In genomic region chr17:21293846-21294240, GRCh38 we compare ENCODE assay signal across 21 cellular contexts.
"Had no signal": no experiment of that assay in that cellular context is flagged by ENCODE, and none has a peak within 500 bp of the region (broad histone marks: within the 10 kb centered on the region; RNA-seq: fewer than 3 reads in every experiment).

No MANE protein-coding gene starts in this region.

- H3K27ac Mint-ChIP-seq: activated CD8-positive, alpha-beta T cell treated with anti-CD3 and anti-CD28 coated beads, Interleukin-2, amount 10 ng/mL, durations not matched to agents 7 days and 5 days; dendritic cell treated with granulocyte-macrophage colony-stimulating factor and Interleukin-4, amounts not matched to agents 40 ng/mL and 50 ng/mL, for 4 days; mesothelial cell of epicardium; stimulated activated naive B cell treated with anti-CD40 and anti-IgM and Interleukin-4, amounts not matched to agents 10 μg/mL and 1 μg/mL and 100 μg/mL, for 72 hours; WTC11 had no signal

- H3K9me3 ChIP-seq: breast epithelium, pancreas, sigmoid colon, thoracic aorta, upper lobe of left lung had no signal

- H3K27me3 ChIP-seq: breast epithelium, hepatocyte, pancreas, sigmoid colon, upper lobe of left lung had no signal

- H3K36me3 ChIP-seq: breast epithelium had no signal

- H3K4me3 ChIP-seq: breast epithelium, hepatocyte, lung, pancreas, sigmoid colon, thoracic aorta, upper lobe of left lung had no signal

- H3K27ac ChIP-seq: hepatocyte, pancreas, thoracic aorta, upper lobe of left lung had no signal

- H3K4me3 Mint-ChIP-seq: activated CD8-positive, alpha-beta T cell treated with anti-CD3 and anti-CD28 coated beads, Interleukin-2, amount 10 ng/mL, durations not matched to agents 7 days and 5 days; dendritic cell treated with granulocyte-macrophage colony-stimulating factor and Interleukin-4, amounts not matched to agents 40 ng/mL and 50 ng/mL, for 4 days; mesothelial cell of epicardium; neural crest cell; stimulated activated naive B cell treated with anti-CD40 and anti-IgM and Interleukin-4, amounts not matched to agents 10 μg/mL and 1 μg/mL and 100 μg/mL, for 72 hours; WTC11 had no signal

- DNase-seq: activated CD4-positive, alpha-beta T cell treated with anti-CD3 and anti-CD28 coated beads for 48 hours; activated CD8-positive, alpha-beta T cell treated with anti-CD3 and anti-CD28 coated beads, Interleukin-2, amount 10 ng/mL, durations not matched to agents 7 days and 5 days; activated effector memory CD4-positive, alpha-beta T cell treated with anti-CD3 and anti-CD28 coated beads, Interleukin-2, amount 50 U/mL, for 16 hours; activated naive CD4-positive, alpha-beta T cell treated with anti-CD3 and anti-CD28 coated beads, Interleukin-2, amount 50 U/mL, for 16 hours; activated T-cell treated with anti-CD3 and anti-CD28 coated beads, Interleukin-2, amount 50 U/mL, for 48 hours; cerebellar nuclear complex; effector CD8-positive, alpha-beta T cell; left colon; sigmoid colon; stimulated activated CD4-positive, alpha-beta T cell treated with anti-CD3 and anti-CD28 coated beads, Interleukin-4, amount 100 ng/mL, for 24 hours; stimulated activated naive B cell treated with anti-CD40 and anti-IgM and Interleukin-4, amounts not matched to agents 10 μg/mL and 1 μg/mL and 100 μg/mL, for 72 hours; upper lobe of left lung had no signal

- H3K9me3 Mint-ChIP-seq: dendritic cell treated with granulocyte-macrophage colony-stimulating factor and Interleukin-4, amounts not matched to agents 40 ng/mL and 50 ng/mL, for 4 days; mesothelial cell of epicardium; neural crest cell had no signal

- ATAC-seq: activated CD8-positive, alpha-beta T cell treated with anti-CD3 and anti-CD28 coated beads, Interleukin-2, amount 10 ng/mL, durations not matched to agents 7 days and 5 days; left colon; pancreas; stimulated activated naive B cell treated with anti-CD40 and anti-IgM and Interleukin-4, amounts not matched to agents 10 μg/mL and 1 μg/mL and 100 μg/mL, for 72 hours; WTC11 had no signal

- H3K4me2 ChIP-seq: hepatocyte had no signal

- H3K4me1 Mint-ChIP-seq: mesothelial cell of epicardium, WTC11 had no signal

- H2AFZ ChIP-seq: hepatocyte had no signal
